Comparison of ENCODE assay signal across 8 cellular contexts in the genomic region with DNA sequence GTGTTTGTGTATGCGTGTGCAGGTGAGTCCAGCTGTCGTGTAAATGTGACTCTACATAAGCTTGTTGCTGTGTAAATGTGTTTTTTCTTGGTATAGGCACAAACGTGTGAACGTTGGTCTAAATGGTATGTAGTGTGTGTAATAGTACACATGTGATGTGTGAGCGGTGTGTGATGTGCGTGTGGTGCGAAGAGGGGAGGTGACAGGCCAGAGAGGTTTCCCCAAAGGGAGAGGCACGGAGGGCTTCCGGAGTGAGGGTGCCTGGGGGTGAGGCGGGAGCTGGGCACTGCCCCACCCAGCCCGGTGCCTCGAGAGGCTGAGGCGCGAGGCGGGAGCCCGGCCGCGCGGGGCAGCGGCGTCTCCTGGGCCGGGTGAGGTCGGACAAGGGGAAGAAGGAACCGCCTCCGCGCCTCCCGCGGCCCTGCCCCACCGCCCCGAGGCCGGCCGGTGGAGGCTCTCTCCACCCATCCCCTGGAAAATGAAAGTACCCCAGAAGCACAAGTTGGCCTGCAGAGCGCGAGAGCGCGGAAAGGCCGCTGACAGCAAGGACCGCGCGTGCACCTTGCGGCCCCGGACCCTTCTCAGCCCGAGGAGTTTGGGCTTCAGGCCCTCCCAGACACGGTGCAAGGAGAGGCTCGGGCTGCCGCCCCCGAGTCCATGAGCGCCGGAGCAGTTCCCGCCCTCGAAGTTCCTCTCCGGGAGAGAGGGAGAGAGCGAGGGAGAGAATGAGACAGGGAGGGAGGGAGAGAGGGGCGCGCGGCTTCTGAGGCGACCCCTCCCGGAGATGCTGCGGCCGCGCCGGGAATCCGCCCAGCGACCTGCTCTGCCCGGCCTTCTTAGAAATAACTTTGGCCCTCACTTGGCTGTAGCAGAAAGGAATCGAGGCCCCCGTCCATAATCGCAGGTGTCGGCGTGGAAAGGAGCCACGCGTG. TPM values are rescaled to one million over a fixed set of nuclear protein-coding genes. Genes with fewer than 3 reads are reported as not detected.
A peak's percentile ranks its signal among the peaks of the same experiment; 100 is the strongest.
DNase-seq lines count a peak whose midpoint lies in the region; ATAC-seq, FAIRE-seq and TF ChIP-seq lines count a peak whose summit lies in the region.

No MANE protein-coding gene starts in this region.

- H3K9me3 Mint-ChIP-seq in WTC11, result no peaks in the 10 kb centered on the region
- H3K9me3 Mint-ChIP-seq in nephron progenitor cell, result no peaks in the 10 kb centered on the region

- H3K27me3 Mint-ChIP-seq in WTC11 (ENCODE audit: low read depth) (peaks cover 98% of the 10 kb centered on the region), nephron progenitor cell (ENCODE audit: low read depth, poor library complexity) (peaks cover 100% of the 10 kb centered on the region)

- FAIRE-seq in RCC 7860 (lab: Jason Lieb, UNC), result no peak

- ATAC-seq in HG02885 (IDR thresholded peaks at IDR 0.05; ENCODE audit: poor library complexity, unreplicated experiment) (peak; percentile 67), WTC11 (peak; percentile 33), GM19328 (IDR thresholded peaks at IDR 0.05; ENCODE audit: unreplicated experiment) (no peak)

- peak; percentile 64 for DNase-seq in Daoy (ENCODE audit: low read depth)
- peak; percentile 70 for DNase-seq in WTC11 (ENCODE audit: low spot score)
- DNase-seq in fibroblast of mammary gland (ENCODE audit: low read depth), result peak; percentile 17
- peak; percentile 38 for DNase-seq in nephron progenitor cell
- no peak for DNase-seq in NCI-H187 (lab: John Stamatoyannopoulos, UW)
- no peak for DNase-seq in RCC 7860 (ENCODE audit: low spot score)

- peaks cover 57% of the 10 kb centered on the region for H3K4me1 Mint-ChIP-seq in WTC11
- H3K4me1 Mint-ChIP-seq in nephron progenitor cell, result peaks cover 34% of the 10 kb centered on the region

- CTCF ChIA-PET in WTC11 (lab: Charles Lee), result interaction anchor here (1.2 to 1.8 kb wide), 2 partner anchors 51 to 58 kb away, joined by 3 to 6 read pairs; no protein-coding TSS in a partner anchor

- H3K36me3 Mint-ChIP-seq in WTC11 (no peaks in the 10 kb centered on the region), nephron progenitor cell (ENCODE audit: low read depth) (no peaks in the 10 kb centered on the region)

- TF ChIP-seq CTCF in WTC11 (IDR thresholded peaks at IDR 0.05), result no peak
- no peak for TF ChIP-seq CTCF in fibroblast of mammary gland (conservative IDR thresholded peaks at IDR 0.05; ENCODE audit: control insufficient read depth, insufficient read depth, low read depth, low read length)
- no peak for TF ChIP-seq CTCF in nephron progenitor cell (IDR thresholded peaks at IDR 0.05)

- H3K27ac Mint-ChIP-seq in WTC11 (no peak overlapping the region), nephron progenitor cell (no peak overlapping the region)

- peak overlapping the region; percentile 50 for H3K4me3 ChIP-seq in fibroblast of mammary gland (ENCODE audit: control insufficient read depth, low read depth, low read length)

- POLR2A ChIA-PET in WTC11 (lab: Charles Lee), result no interaction called here

- H3K4me3 Mint-ChIP-seq in WTC11 (peak overlapping the region; percentile 66), nephron progenitor cell (peak overlapping the region; percentile 74)

TF ChIP-seq in WTC11, 78 proteins besides CTCF, POLR2A, EP300 and RAD21:
- TF ChIP-seq SOX15 (CRISPR knock-in tag; IDR thresholded peaks at IDR 0.05), result no peak
- no peak for TF ChIP-seq ZNF138 (CRISPR knock-in tag; conservative IDR thresholded peaks at IDR 0.05)
- TF ChIP-seq, protein P1, sequence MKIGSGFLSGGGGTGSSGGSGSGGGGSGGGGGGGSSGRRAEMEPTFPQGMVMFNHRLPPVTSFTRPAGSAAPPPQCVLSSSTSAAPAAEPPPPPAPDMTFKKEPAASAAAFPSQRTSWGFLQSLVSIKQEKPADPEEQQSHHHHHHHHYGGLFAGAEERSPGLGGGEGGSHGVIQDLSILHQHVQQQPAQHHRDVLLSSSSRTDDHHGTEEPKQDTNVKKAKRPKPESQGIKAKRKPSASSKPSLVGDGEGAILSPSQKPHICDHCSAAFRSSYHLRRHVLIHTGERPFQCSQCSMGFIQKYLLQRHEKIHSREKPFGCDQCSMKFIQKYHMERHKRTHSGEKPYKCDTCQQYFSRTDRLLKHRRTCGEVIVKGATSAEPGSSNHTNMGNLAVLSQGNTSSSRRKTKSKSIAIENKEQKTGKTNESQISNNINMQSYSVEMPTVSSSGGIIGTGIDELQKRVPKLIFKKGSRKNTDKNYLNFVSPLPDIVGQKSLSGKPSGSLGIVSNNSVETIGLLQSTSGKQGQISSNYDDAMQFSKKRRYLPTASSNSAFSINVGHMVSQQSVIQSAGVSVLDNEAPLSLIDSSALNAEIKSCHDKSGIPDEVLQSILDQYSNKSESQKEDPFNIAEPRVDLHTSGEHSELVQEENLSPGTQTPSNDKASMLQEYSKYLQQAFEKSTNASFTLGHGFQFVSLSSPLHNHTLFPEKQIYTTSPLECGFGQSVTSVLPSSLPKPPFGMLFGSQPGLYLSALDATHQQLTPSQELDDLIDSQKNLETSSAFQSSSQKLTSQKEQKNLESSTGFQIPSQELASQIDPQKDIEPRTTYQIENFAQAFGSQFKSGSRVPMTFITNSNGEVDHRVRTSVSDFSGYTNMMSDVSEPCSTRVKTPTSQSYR (CRISPR knock-in tag; IDR thresholded peaks at IDR 0.05), result no peak
- TF ChIP-seq, protein P2, sequence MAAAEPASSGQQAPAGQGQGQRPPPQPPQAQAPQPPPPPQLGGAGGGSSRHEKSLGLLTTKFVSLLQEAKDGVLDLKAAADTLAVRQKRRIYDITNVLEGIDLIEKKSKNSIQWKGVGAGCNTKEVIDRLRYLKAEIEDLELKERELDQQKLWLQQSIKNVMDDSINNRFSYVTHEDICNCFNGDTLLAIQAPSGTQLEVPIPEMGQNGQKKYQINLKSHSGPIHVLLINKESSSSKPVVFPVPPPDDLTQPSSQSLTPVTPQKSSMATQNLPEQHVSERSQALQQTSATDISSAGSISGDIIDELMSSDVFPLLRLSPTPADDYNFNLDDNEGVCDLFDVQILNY (CRISPR knock-in tag; IDR thresholded peaks at IDR 0.05), result 0 out of 2 replicates have a peak, but pooled peaks have one; percentile 39
TF ChIP-seq in WTC11: peak in this region for 1.

RNA-seq across cellular contexts. Expression of a gene that starts 43.2 kb away (rescaled TPM):
- total RNA-seq in Daoy (2014; rRNA removed; shearing (Covaris generic)), result 29.5 and 41.1 TPM in 2 replicates
- 25.3 to 34.1 TPM (median 27.6 TPM) in 3 replicates for total RNA-seq in WTC11 (2021)

RNA-seq across cellular contexts. Expression of a gene that starts 48.1 kb away (rescaled TPM):
- total RNA-seq in Daoy (2014; rRNA removed; shearing (Covaris generic)), result 1.6 and 2.1 TPM in 2 replicates
- not detected in 3 replicates for total RNA-seq in WTC11 (2021)

Comparison
In these comparisons a context has a peak if more than half of its experiments do, and no peak if none do; other contexts are left out.
1. DNase-seq: peak in Daoy (single experiment), WTC11 (single experiment), fibroblast of mammary gland (single experiment) and nephron progenitor cell (single experiment); none in NCI-H187 (0 of 2) and RCC 7860 (single experiment).